ENCODE assay signal across 18 cellular contexts in genomic region chr1:212495843-212496494, GRCh38.
"Had no signal": no experiment of that assay in that cellular context is flagged by ENCODE, and none has a peak within 500 bp of the region (broad histone marks: within the 10 kb centered on the region; RNA-seq: fewer than 3 reads in every experiment).

No MANE protein-coding gene starts in this region.

- H3K27ac ChIP-seq: ascending aorta, esophagus squamous epithelium, hepatocyte had no signal

- H3K4me3 ChIP-seq: ascending aorta, esophagus squamous epithelium, hepatocyte, lung had no signal

- H3K4me2 ChIP-seq: hepatocyte, SK-N-SH had no signal

- H3K27me3 ChIP-seq: ascending aorta, esophagus squamous epithelium, hepatocyte had no signal

- H2AFZ ChIP-seq: hepatocyte had no signal

- H3K79me2 ChIP-seq: hepatocyte had no signal

- ATAC-seq: effector memory CD8-positive, alpha-beta T cell; natural killer cell treated with Interleukin-12 subunit alpha and Interleukin-12 subunit beta and Interleukin-15 and Interleukin-18, amount 100 ng/mL, for 72 hours; stimulated activated naive CD8-positive, alpha-beta T cell treated with anti-CD3 and anti-CD28 coated beads, Interleukin-15, amount 100 ng/mL, for 72 hours; T-cell had no signal

- H3K9me3 ChIP-seq: ascending aorta, esophagus squamous epithelium, SK-N-SH had no signal

- FAIRE-seq: keratinocyte had no signal

- DNase-seq: activated CD8-positive, alpha-beta memory T cell treated with anti-CD3 and anti-CD28 coated beads for 24 hours; activated gamma-delta T cell; cerebellar nuclear complex; effector memory CD8-positive, alpha-beta T cell; esophagus squamous epithelium; nucleus accumbens; retina; SK-N-SH; stimulated activated CD4-positive, alpha-beta T cell treated with anti-CD3 and anti-CD28 coated beads, Interleukin-2, amount 100 ng/mL, for 24 hours; stimulated activated naive CD8-positive, alpha-beta T cell treated with anti-CD3 and anti-CD28 coated beads, Interleukin-15, amount 100 ng/mL, for 72 hours; T-cell; T-helper 9 cell; trophoblast cell had no signal

- H3K36me3 ChIP-seq: ascending aorta, esophagus squamous epithelium had no signal

- H3K9ac ChIP-seq: SK-N-SH had no signal
